ENCODE assay signal across 21 cellular contexts in the genomic region with DNA sequence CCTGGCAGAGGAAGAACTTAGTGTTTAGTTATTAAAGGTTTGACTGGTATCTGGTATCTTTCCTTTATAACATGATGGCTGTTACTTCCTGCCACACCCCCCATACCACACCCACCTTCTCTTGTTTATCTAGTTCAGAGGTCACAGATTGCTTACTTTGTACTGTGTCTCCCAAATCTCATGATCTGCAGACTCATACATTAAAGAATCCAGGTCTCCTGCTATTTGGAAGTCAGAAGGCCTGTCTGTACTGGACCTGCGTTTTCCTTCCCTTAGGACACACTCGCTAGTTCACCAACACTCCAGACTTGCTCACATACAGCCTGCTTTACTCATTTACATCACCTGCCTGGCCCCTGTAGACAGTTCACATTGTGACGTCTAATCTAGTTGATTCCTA. TPM values are rescaled to one million over a fixed set of nuclear protein-coding genes. Genes with fewer than 3 reads are reported as not detected.
DNase-seq lines count a peak whose midpoint lies in the region; ATAC-seq, FAIRE-seq and TF ChIP-seq lines count a peak whose summit lies in the region.
"Had no signal": no experiment of that assay in that cellular context is flagged by ENCODE, and none has a peak within 500 bp of the region (broad histone marks: within the 10 kb centered on the region; RNA-seq: fewer than 3 reads in every experiment).

No MANE protein-coding gene starts in this region.

- TF ChIP-seq POLR2A in A549 (IDR thresholded peaks at IDR 0.05; ENCODE audit: low read length), result no peak

- no peak overlapping the region for H2BK5ac ChIP-seq in mesenchymal stem cell (ENCODE audit: low read depth, low read length, poor library complexity, severe bottlenecking)

- H3K27me3 Mint-ChIP-seq in CD4-positive, alpha-beta memory T cell, result peaks cover 2% of the 10 kb centered on the region in 2 donors
- H3K27me3 Mint-ChIP-seq: stimulated activated naive B cell treated with anti-CD40 and anti-IgM and Interleukin-4, amounts not matched to agents 10 μg/mL and 1 μg/mL and 100 μg/mL, for 72 hours had no signal

- H3K18ac ChIP-seq in mesenchymal stem cell (ENCODE audit: low read depth in 1 of 2, low read length in 2 of 2), result no peak overlapping the region

- H3K27ac Mint-ChIP-seq in CD4-positive, alpha-beta memory T cell, result no peak overlapping the region
- H3K27ac Mint-ChIP-seq: activated naive CD4-positive, alpha-beta T cell treated with anti-CD3 and anti-CD28 coated beads for 36 hours; CD14-positive monocyte; stimulated activated naive B cell treated with anti-CD40 and anti-IgM and Interleukin-4, amounts not matched to agents 10 μg/mL and 1 μg/mL and 100 μg/mL, for 72 hours; T-cell had no signal

- POLR2A ChIA-PET in A549 (lab: Yijun Ruan, JAX), result no interaction called here
- POLR2A ChIA-PET in CD4-positive, alpha-beta memory T cell (lab: Charles Lee; ENCODE audit: partially characterized antibody), result no interaction called here
- POLR2A ChIA-PET in A673 (lab: Charles Lee; ENCODE audit: low non-redundant PET), result no interaction called here

- peaks cover 13% of the 10 kb centered on the region for H3K4me1 ChIP-seq in A549
- peaks cover 6% of the 10 kb centered on the region for H3K4me1 ChIP-seq in mammary epithelial cell (ENCODE audit: insufficient read depth, low read length)
- no peaks in the 10 kb centered on the region for H3K4me1 ChIP-seq in mesenchymal stem cell (ENCODE audit: control insufficient read depth, insufficient read depth, low read depth, low read length)
- no peaks in the 10 kb centered on the region for H3K4me1 ChIP-seq in CD4-positive, alpha-beta memory T cell (ENCODE audit: insufficient read depth, low read length)
- H3K4me1 ChIP-seq in A673 (ENCODE audit: insufficient read depth, low read length, poor library complexity, severe bottlenecking), result no peaks in the 10 kb centered on the region

- H3K23ac ChIP-seq in mesenchymal stem cell (ENCODE audit: low read length in 2 of 2), result no peak overlapping the region

- no peak for TF ChIP-seq EP300 in A549 (IDR thresholded peaks at IDR 0.05)

- dilution Hi-C loops in mammary epithelial cell (cut with HindIII; ENCODE audit: low sequenced_read_pairs), result no loop called here

- no peaks in the 10 kb centered on the region for H3K79me1 ChIP-seq in mesenchymal stem cell (replicated peaks; ENCODE audit: low read length, poor library complexity, severe bottlenecking)

- no peak overlapping the region for H2BK120ac ChIP-seq in mesenchymal stem cell (ENCODE audit: low read depth, low read length)

- no peaks in the 10 kb centered on the region for H4K20me1 ChIP-seq in mammary epithelial cell (ENCODE audit: insufficient read depth, low read length)

- no peak overlapping the region for H3K9ac ChIP-seq in mammary epithelial cell (ENCODE audit: insufficient read depth, low read length)
- H3K9ac ChIP-seq in mesenchymal stem cell (ENCODE audit: low read length), result no peak overlapping the region

- H3K4me3 ChIP-seq in A549 (no peak overlapping the region), mammary epithelial cell (replicated peaks in 1 of 3; ENCODE audit: insufficient read depth in 1 of 3, low read depth in 2 of 3, low read length in 3 of 3) (no peak overlapping the region), mesenchymal stem cell (ENCODE audit: insufficient read depth in 1 of 2, low read depth in 1 of 2, low read length in 2 of 2) (no peak overlapping the region), A673 (ENCODE audit: low read depth, low read length, poor library complexity, severe bottlenecking) (no peak overlapping the region), H7 (ENCODE audit: insufficient read depth, low read depth, low read length) (no peak overlapping the region)
- H3K4me3 ChIP-seq in CD4-positive, alpha-beta memory T cell (ENCODE audit: low read length in 2 of 2), result no peak overlapping the region
- H3K4me3 ChIP-seq: HAP-1 had no signal

- no peaks in the 10 kb centered on the region for H3K9me3 Mint-ChIP-seq in CD4-positive, alpha-beta memory T cell
- H3K9me3 Mint-ChIP-seq: activated naive CD4-positive, alpha-beta T cell treated with anti-CD3 and anti-CD28 coated beads for 36 hours; stimulated activated naive B cell treated with anti-CD40 and anti-IgM and Interleukin-4, amounts not matched to agents 10 μg/mL and 1 μg/mL and 100 μg/mL, for 72 hours; T-cell had no signal

- BruUV-seq in mammary epithelial cell (replicated peaks; lab: Mats Ljungman, UMichigan) (no TSS peak), A673 (replicated peaks; lab: Mats Ljungman, UMichigan) (no TSS peak)

- H3K4me2 ChIP-seq in A549 (peak overlapping the region; percentile 58), mammary epithelial cell (ENCODE audit: insufficient read depth, low read depth, low read length) (peak overlapping the region; percentile 15), mesenchymal stem cell (ENCODE audit: low read length, poor library complexity, severe bottlenecking) (no peak overlapping the region)

- H3K27ac ChIP-seq in A549 (peak overlapping the region; percentile 1 to 39; a peak in 2 of 6 replicates), mammary epithelial cell (ENCODE audit: insufficient read depth, low read depth, low read length) (no peak overlapping the region), mesenchymal stem cell (ENCODE audit: low read length, poor library complexity, severe bottlenecking) (no peak overlapping the region), A673 (ENCODE audit: low read depth, low read length, poor library complexity, severe bottlenecking) (no peak overlapping the region)
- H3K27ac ChIP-seq in CD4-positive, alpha-beta memory T cell (ENCODE audit: low read depth, low read length), result no peak overlapping the region

- H3K4me1 Mint-ChIP-seq in CD4-positive, alpha-beta memory T cell, result peaks cover 0 to 2% (median 0%) of the 10 kb centered on the region in 4 donors
- H3K4me1 Mint-ChIP-seq: CD14-positive monocyte; stimulated activated naive B cell treated with anti-CD40 and anti-IgM and Interleukin-4, amounts not matched to agents 10 μg/mL and 1 μg/mL and 100 μg/mL, for 72 hours had no signal

- 69% methylated on average over 3 of the region's 3 CpGs for WGBS in A549 (ENCODE audit: missing lambda C conversion rate)
- WGBS in mammary epithelial cell (ENCODE audit: low coverage, missing lambda C conversion rate), result 38% methylated on average over 3 of the region's 3 CpGs
- 87% methylated on average over 3 of the region's 3 CpGs for WGBS in mesenchymal stem cell

- in situ Hi-C loops in mammary epithelial cell (cut with MboI; ENCODE audit: low sequenced_read_pairs in 2 of 2), result no loop called here

- H3K27me3 ChIP-seq in mammary epithelial cell (ENCODE audit: insufficient read depth, low read length) (peaks cover 2% of the 10 kb centered on the region), mesenchymal stem cell (ENCODE audit: control insufficient read depth in 1 of 2, insufficient read depth in 1 of 2, low read length in 2 of 2) (no peaks in the 10 kb centered on the region), A673 (replicated peaks; ENCODE audit: insufficient read depth, low read depth, low read length, poor library complexity) (no peaks in the 10 kb centered on the region), H7 (ENCODE audit: control insufficient read depth, insufficient read depth, low read length) (no peaks in the 10 kb centered on the region)
- H3K27me3 ChIP-seq in CD4-positive, alpha-beta memory T cell (ENCODE audit: insufficient read depth, low read length), result no peaks in the 10 kb centered on the region

- H3K36me3 ChIP-seq in mammary epithelial cell (ENCODE audit: insufficient read depth, low read length) (no peaks in the 10 kb centered on the region), mesenchymal stem cell (ENCODE audit: control insufficient read depth in 1 of 2, insufficient read depth in 2 of 2, low read depth in 1 of 2, low read length in 2 of 2) (no peaks in the 10 kb centered on the region), A673 (ENCODE audit: insufficient read depth, low read length, poor library complexity, severe bottlenecking) (no peaks in the 10 kb centered on the region), H7 (replicated peaks; ENCODE audit: control insufficient read depth, insufficient read depth, low read length) (no peaks in the 10 kb centered on the region)
- no peaks in the 10 kb centered on the region for H3K36me3 ChIP-seq in CD4-positive, alpha-beta memory T cell (ENCODE audit: insufficient read depth, low read length)
- H3K36me3 ChIP-seq: HAP-1 had no signal

- no peak for FAIRE-seq in A549 (lab: Jason Lieb, UNC)
- FAIRE-seq: astrocyte had no signal

- H3K79me2 ChIP-seq in mammary epithelial cell (ENCODE audit: insufficient read depth, low read length), result no peaks in the 10 kb centered on the region

- no peak overlapping the region for H2BK12ac ChIP-seq in mesenchymal stem cell (ENCODE audit: low read length in 2 of 2)

- no peak for TF ChIP-seq CTCF in A549 (IDR thresholded peaks at IDR 0.05)
- no peak for TF ChIP-seq CTCF in mammary epithelial cell (conservative IDR thresholded peaks at IDR 0.05 in 1 of 2, IDR thresholded peaks at IDR 0.05 in 1 of 2; ENCODE audit: extremely low read depth in 1 of 2, insufficient read depth in 1 of 2, low read depth in 1 of 2, low read length in 2 of 2)
- TF ChIP-seq CTCF in A673 (conservative IDR thresholded peaks at IDR 0.05; ENCODE audit: low read depth, low read length), result no peak

- ATAC-seq in A549, result peak; percentile 34 to 59; a peak in 5 of 6 replicates
- ATAC-seq: Right ventricle myocardium inferior; stimulated activated naive B cell treated with anti-CD40 and anti-IgM and Interleukin-4, amounts not matched to agents 10 μg/mL and 1 μg/mL and 100 μg/mL, for 72 hours; T-cell had no signal

- H3K9me3 ChIP-seq in A549, result no peaks in the 10 kb centered on the region
- no peaks in the 10 kb centered on the region for H3K9me3 ChIP-seq in mammary epithelial cell (replicated peaks; ENCODE audit: insufficient read depth, low read length)
- no peaks in the 10 kb centered on the region for H3K9me3 ChIP-seq in mesenchymal stem cell (ENCODE audit: control insufficient read depth, low read length)
- no peaks in the 10 kb centered on the region for H3K9me3 ChIP-seq in CD4-positive, alpha-beta memory T cell (ENCODE audit: control insufficient read depth in 1 of 2, low read length in 2 of 2)
- H3K9me3 ChIP-seq in A673 (ENCODE audit: low read depth, low read length, poor library complexity, severe bottlenecking), result no peaks in the 10 kb centered on the region
- H3K9me3 ChIP-seq: HAP-1 had no signal

- DNase-seq in A549 (ENCODE audit: low read depth in 1 of 2, low spot score in 1 of 2) (peak in 1 of 2 experiments; percentile 43), HT1080 (ENCODE audit: low read depth) (peak; percentile 2), mammary epithelial cell (peak; percentile 64), mesenchymal stem cell (no peak), A673 (ENCODE audit: low spot score) (no peak), H7 (no peak)
- no peak for DNase-seq in stimulated activated CD4-positive, alpha-beta T cell treated with anti-CD3 and anti-CD28 coated beads, Interleukin-2, amount 100 ng/mL, for 24 hours
- no peak for DNase-seq in CD4-positive, alpha-beta memory T cell
- DNase-seq: ACHN; activated CD4-positive, alpha-beta T cell treated with anti-CD3 and anti-CD28 coated beads, Interleukin-2, amount 50 U/mL, for 1 hour; activated naive CD4-positive, alpha-beta T cell treated with anti-CD3 and anti-CD28 coated beads for 36 hours; activated T-cell treated with anti-CD3 and anti-CD28 coated beads for 4 hours; foreskin melanocyte; NCI-H1436 treated with DMSO at 0.1 percent for 48 hours; retina; stimulated activated naive B cell treated with anti-CD40 and anti-IgM and Interleukin-4, amounts not matched to agents 10 μg/mL and 1 μg/mL and 100 μg/mL, for 72 hours; T-cell had no signal

- CTCF ChIA-PET in A549 (lab: Yijun Ruan, JAX) (no interaction called here), mammary epithelial cell (lab: Charles Lee; ENCODE audit: low non-redundant PET) (no interaction called here), A673 (lab: Charles Lee) (no interaction called here)
- CTCF ChIA-PET in CD4-positive, alpha-beta memory T cell (lab: Charles Lee; ENCODE audit: partially characterized antibody), result no interaction called here

- no peak overlapping the region for H3K4ac ChIP-seq in mesenchymal stem cell (ENCODE audit: low read depth in 1 of 2, low read length in 2 of 2)

- TF ChIP-seq RAD21 in A549 (conservative IDR thresholded peaks at IDR 0.05 in 1 of 2, IDR thresholded peaks at IDR 0.05 in 1 of 2), result no peak

- no peaks in the 10 kb centered on the region for H3K36me3 Mint-ChIP-seq in CD4-positive, alpha-beta memory T cell
- H3K36me3 Mint-ChIP-seq: CD14-positive monocyte; stimulated activated naive B cell treated with anti-CD40 and anti-IgM and Interleukin-4, amounts not matched to agents 10 μg/mL and 1 μg/mL and 100 μg/mL, for 72 hours; T-cell had no signal

- intact Hi-C loops in mammary epithelial cell (cut with micrococcal nuclease) (no loop called here), A673 (cut with micrococcal nuclease; ENCODE audit: unreplicated experiment) (no loop called here)
- intact Hi-C loops in CD4-positive, alpha-beta memory T cell (cut with micrococcal nuclease), result no loop called here

- H2AFZ ChIP-seq in mammary epithelial cell (ENCODE audit: low read depth, low read length), result peak overlapping the region; percentile 64
- peak overlapping the region; percentile 54 for H2AFZ ChIP-seq in mesenchymal stem cell (ENCODE audit: low read depth, low read length)

- H3K14ac ChIP-seq in mesenchymal stem cell (ENCODE audit: low read length in 2 of 2), result no peak overlapping the region

- H2AK5ac ChIP-seq in mesenchymal stem cell (ENCODE audit: low read length, severe bottlenecking), result no peak overlapping the region

- no peak overlapping the region for H3K4me3 Mint-ChIP-seq in CD4-positive, alpha-beta memory T cell
- H3K4me3 Mint-ChIP-seq: activated naive CD4-positive, alpha-beta T cell treated with anti-CD3 and anti-CD28 coated beads for 36 hours; CD14-positive monocyte; stimulated activated naive B cell treated with anti-CD40 and anti-IgM and Interleukin-4, amounts not matched to agents 10 μg/mL and 1 μg/mL and 100 μg/mL, for 72 hours; T-cell had no signal

- no peak overlapping the region for H2BK15ac ChIP-seq in mesenchymal stem cell (ENCODE audit: low read depth, poor library complexity, severe bottlenecking)

- H4K8ac ChIP-seq in mesenchymal stem cell (ENCODE audit: low read length), result no peak overlapping the region

- H4K91ac ChIP-seq in mesenchymal stem cell (ENCODE audit: low read length), result no peak overlapping the region

RNA-seq across cellular contexts. Expression of a gene that starts 39.3 kb away (rescaled TPM):
- 5.1 and 6.2 TPM in 2 replicates for polyA plus RNA-seq in A549 (2011; rRNA removed)
- 0.49 and 0.62 TPM in 2 replicates for polyA plus RNA-seq in A549 (2012; cell fraction: cytosol; rRNA removed)
- 0.64 and 0.93 TPM in 2 replicates for polyA plus RNA-seq in A549 (2012; cell fraction: nucleus; rRNA removed)
- polyA plus RNA-seq in A549 (2017; fragmentation: RNase III; extraction: RNeasy Plus Mini Kit Qiagen cat#74134 plus additional on column Dnase treatment), result 2.5 to 3.1 TPM (median 3.1 TPM) in 3 replicates
- 0.92 and 1.1 TPM in 2 replicates for polyA minus RNA-seq in A549 (2011; rRNA and poly(A)+ RNA removed)
- total RNA-seq in HT1080 (2014; rRNA removed; shearing (Covaris generic)), result 12.8 and 15.0 TPM in 2 replicates
- 14.3 and 17.0 TPM in 2 replicates for polyA plus RNA-seq in HT1080 (2015; cell fraction: cytosol; rRNA removed)
- polyA plus RNA-seq in HT1080 (2015; cell fraction: nucleus; rRNA removed), result 59.0 and 70.1 TPM in 2 replicates
- 10 to 100 TPM in 1 of 2 donors, 1 to 10 TPM in 1; 7.7 to 13.0 TPM for total RNA-seq in mammary epithelial cell
- 5.2 TPM for polyA plus RNA-seq in mammary epithelial cell
- polyA minus RNA-seq in mammary epithelial cell, result 0.67 TPM
- 6.5 TPM for polyA plus RNA-seq in mesenchymal stem cell (2013, experiment 1 of 2)
- 7.3 TPM for polyA plus RNA-seq in mesenchymal stem cell (2013, experiment 2 of 2)
- total RNA-seq in CD4-positive, alpha-beta memory T cell, result 1 to 10 TPM; 2.5 to 2.8 TPM
- under 1 TPM; 0.61 to 0.69 TPM for polyA plus RNA-seq in CD4-positive, alpha-beta memory T cell
- total RNA-seq in A673 (2021), result 10.2 and 10.9 TPM in 2 replicates
- 22.8 and 31.4 TPM in 2 replicates for total RNA-seq in H7 (2014; rRNA removed; shearing (Covaris generic))

Comparison
In these comparisons a context has a peak if more than half of its experiments do, and no peak if none do; other contexts are left out.
1. DNase-seq: peak in HT1080 (single experiment) and mammary epithelial cell (single experiment); none in mesenchymal stem cell (single experiment), stimulated activated CD4-positive, alpha-beta T cell treated with anti-CD3 and anti-CD28 coated beads, Interleukin-2, amount 100 ng/mL, for 24 hours (0 of 2), CD4-positive, alpha-beta memory T cell (0 of 5), A673 (single experiment) and H7 (single experiment).
2. H3K27ac ChIP-seq: peak in A549 (2 of 2); none in mammary epithelial cell (single experiment), mesenchymal stem cell (single experiment), CD4-positive, alpha-beta memory T cell (single experiment) and A673 (single experiment).